In genomic region chr12:57223191-57224165, GRCh38 we compare ENCODE assay signal across 2 cellular contexts.
TF ChIP-seq lines count a peak whose summit lies in the region.

No MANE protein-coding gene starts in this region.

TF ChIP-seq in GM23338, 12 proteins besides CTCF, POLR2A, EP300 and RAD21:
- no peak for TF ChIP-seq ZNF331 (CRISPR knock-in tag; IDR thresholded peaks at IDR 0.05; ENCODE audit: low read depth)

TF ChIP-seq in K562, 482 proteins besides CTCF, POLR2A, EP300 and RAD21:
- TF ChIP-seq ZNF282 (CRISPR knock-in tag; IDR thresholded peaks at IDR 0.05) (no peak), MEIS2 (IDR thresholded peaks at IDR 0.05; ENCODE audit: partially characterized antibody) (peak; percentile 22), MAX (CRISPR knock-in tag; IDR thresholded peaks at IDR 0.05) (peak; percentile 42; the same call in 1 of the 2 replicates)
TF ChIP-seq in K562: peak in this region for 2.
